Comparison of ENCODE assay signal across 1 cellular context in the genomic region with DNA sequence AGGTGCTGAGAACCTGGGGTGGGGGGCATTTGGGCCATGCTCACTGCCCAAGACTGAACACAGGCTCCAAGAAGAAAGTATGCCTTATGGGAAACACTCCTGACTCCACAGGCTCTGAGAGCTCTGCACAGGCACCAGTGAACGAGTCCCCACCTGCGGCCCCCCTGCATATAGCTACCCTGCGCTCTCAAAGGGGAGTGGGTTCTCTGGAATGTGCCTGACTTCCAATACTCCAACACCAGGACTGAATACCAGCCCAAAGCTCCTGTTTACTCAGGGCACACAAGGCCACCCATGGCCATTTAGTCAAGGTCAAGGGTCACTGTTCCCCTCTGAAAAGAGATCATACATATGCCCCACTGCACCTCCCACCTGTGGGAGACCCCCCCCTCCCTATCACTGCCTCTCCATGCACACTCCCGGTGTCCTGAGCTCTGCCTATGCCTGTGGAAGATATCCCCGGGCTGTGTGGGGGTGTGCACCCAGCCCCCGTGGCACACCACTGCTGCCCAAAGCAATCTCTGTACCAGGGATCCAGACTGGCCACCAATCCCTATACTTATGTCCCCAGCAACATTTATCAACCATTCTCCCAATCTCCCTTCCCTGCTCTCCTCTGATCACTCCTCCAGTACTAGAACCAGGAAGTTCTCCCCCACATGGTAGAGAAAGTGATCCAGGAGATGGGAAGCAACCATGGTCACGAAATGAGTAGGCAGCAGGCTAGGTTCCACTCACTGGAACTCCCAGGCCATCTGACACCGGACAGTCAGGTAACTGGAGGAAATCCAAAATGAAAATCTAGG.
TF ChIP-seq lines count a peak whose summit lies in the region.

No MANE protein-coding gene starts in this region.

TF ChIP-seq in HepG2, 621 proteins besides CTCF, POLR2A, EP300 and RAD21 (continued from another document and continues in another):
- TF ChIP-seq, protein P1, sequence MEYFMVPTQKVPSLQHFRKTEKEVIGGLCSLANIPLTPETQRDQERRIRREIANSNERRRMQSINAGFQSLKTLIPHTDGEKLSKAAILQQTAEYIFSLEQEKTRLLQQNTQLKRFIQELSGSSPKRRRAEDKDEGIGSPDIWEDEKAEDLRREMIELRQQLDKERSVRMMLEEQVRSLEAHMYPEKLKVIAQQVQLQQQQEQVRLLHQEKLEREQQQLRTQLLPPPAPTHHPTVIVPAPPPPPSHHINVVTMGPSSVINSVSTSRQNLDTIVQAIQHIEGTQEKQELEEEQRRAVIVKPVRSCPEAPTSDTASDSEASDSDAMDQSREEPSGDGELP (IDR thresholded peaks at IDR 0.05; ENCODE audit: borderline replicate concordance, low read depth), result peak; percentile 70; the same call in 1 of the 2 replicates
- TF ChIP-seq SOX6 (IDR thresholded peaks at IDR 0.05), result no peak
- TF ChIP-seq SOX6 (CRISPR knock-in tag; IDR thresholded peaks at IDR 0.05), result peak; percentile 85
- no peak for TF ChIP-seq MBNL3 (CRISPR knock-in tag; conservative IDR thresholded peaks at IDR 0.05)
- TF ChIP-seq, protein P2, sequence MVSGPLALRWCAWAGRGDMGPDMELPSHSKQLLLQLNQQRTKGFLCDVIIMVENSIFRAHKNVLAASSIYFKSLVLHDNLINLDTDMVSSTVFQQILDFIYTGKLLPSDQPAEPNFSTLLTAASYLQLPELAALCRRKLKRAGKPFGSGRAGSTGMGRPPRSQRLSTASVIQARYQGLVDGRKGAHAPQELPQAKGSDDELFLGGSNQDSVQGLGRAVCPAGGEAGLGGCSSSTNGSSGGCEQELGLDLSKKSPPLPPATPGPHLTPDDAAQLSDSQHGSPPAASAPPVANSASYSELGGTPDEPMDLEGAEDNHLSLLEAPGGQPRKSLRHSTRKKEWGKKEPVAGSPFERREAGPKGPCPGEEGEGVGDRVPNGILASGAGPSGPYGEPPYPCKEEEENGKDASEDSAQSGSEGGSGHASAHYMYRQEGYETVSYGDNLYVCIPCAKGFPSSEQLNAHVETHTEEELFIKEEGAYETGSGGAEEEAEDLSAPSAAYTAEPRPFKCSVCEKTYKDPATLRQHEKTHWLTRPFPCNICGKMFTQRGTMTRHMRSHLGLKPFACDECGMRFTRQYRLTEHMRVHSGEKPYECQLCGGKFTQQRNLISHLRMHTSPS (CRISPR knock-in tag; IDR thresholded peaks at IDR 0.05; ENCODE audit: low read depth), result peak; percentile 88
- peak; percentile 99 for TF ChIP-seq NR2F6 (IDR thresholded peaks at IDR 0.05)
- TF ChIP-seq NR2F6 (CRISPR knock-in tag; IDR thresholded peaks at IDR 0.05), result peak; percentile 100
- TF ChIP-seq ZNF782 (CRISPR knock-in tag; IDR thresholded peaks at IDR 0.05; ENCODE audit: borderline replicate concordance), result no peak
- TF ChIP-seq, protein P3, sequence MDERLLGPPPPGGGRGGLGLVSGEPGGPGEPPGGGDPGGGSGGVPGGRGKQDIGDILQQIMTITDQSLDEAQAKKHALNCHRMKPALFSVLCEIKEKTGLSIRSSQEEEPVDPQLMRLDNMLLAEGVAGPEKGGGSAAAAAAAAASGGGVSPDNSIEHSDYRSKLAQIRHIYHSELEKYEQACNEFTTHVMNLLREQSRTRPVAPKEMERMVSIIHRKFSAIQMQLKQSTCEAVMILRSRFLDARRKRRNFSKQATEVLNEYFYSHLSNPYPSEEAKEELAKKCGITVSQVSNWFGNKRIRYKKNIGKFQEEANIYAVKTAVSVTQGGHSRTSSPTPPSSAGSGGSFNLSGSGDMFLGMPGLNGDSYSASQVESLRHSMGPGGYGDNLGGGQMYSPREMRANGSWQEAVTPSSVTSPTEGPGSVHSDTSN (CRISPR knock-in tag; IDR thresholded peaks at IDR 0.05), result no peak
- TF ChIP-seq, protein P4, sequence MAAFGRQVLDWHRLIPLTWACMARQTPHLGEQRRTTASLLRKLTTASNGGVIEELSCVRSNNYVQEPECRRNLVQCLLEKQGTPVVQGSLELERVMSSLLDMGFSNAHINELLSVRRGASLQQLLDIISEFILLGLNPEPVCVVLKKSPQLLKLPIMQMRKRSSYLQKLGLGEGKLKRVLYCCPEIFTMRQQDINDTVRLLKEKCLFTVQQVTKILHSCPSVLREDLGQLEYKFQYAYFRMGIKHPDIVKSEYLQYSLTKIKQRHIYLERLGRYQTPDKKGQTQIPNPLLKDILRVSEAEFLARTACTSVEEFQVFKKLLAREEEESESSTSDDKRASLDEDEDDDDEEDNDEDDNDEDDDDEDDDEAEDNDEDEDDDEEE (CRISPR knock-in tag; IDR thresholded peaks at IDR 0.05), result 0 out of 2 replicates have a peak, but pooled peaks have one; percentile 66
- TF ChIP-seq SAFB2 (CRISPR knock-in tag; IDR thresholded peaks at IDR 0.05; ENCODE audit: borderline replicate concordance, low read depth), result no peak
- peak; percentile 99 for TF ChIP-seq ZBTB7B (CRISPR knock-in tag; IDR thresholded peaks at IDR 0.05)
- no peak for TF ChIP-seq ZNF556 (CRISPR knock-in tag; IDR thresholded peaks at IDR 0.05; ENCODE audit: borderline replicate concordance)
- no peak for TF ChIP-seq KDM4B (CRISPR knock-in tag; IDR thresholded peaks at IDR 0.05)
- no peak for TF ChIP-seq KLF12 (CRISPR knock-in tag; IDR thresholded peaks at IDR 0.05; ENCODE audit: borderline replicate concordance)
- TF ChIP-seq ARNT (IDR thresholded peaks at IDR 0.05), result no peak
- no peak for TF ChIP-seq ZNF615 (CRISPR knock-in tag; IDR thresholded peaks at IDR 0.05; ENCODE audit: borderline replicate concordance)
- TF ChIP-seq ZNF317 (CRISPR knock-in tag; IDR thresholded peaks at IDR 0.05), result no peak
- TF ChIP-seq, protein P5, sequence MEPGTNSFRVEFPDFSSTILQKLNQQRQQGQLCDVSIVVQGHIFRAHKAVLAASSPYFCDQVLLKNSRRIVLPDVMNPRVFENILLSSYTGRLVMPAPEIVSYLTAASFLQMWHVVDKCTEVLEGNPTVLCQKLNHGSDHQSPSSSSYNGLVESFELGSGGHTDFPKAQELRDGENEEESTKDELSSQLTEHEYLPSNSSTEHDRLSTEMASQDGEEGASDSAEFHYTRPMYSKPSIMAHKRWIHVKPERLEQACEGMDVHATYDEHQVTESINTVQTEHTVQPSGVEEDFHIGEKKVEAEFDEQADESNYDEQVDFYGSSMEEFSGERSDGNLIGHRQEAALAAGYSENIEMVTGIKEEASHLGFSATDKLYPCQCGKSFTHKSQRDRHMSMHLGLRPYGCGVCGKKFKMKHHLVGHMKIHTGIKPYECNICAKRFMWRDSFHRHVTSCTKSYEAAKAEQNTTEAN (CRISPR knock-in tag; conservative IDR thresholded peaks at IDR 0.05), result no peak
- TF ChIP-seq ZNF446 (CRISPR knock-in tag; IDR thresholded peaks at IDR 0.05), result no peak
- TF ChIP-seq SCMH1 (CRISPR knock-in tag; IDR thresholded peaks at IDR 0.05; ENCODE audit: borderline replicate concordance), result no peak
- TF ChIP-seq ZNF510 (CRISPR knock-in tag; IDR thresholded peaks at IDR 0.05; ENCODE audit: low read depth), result no peak
- TF ChIP-seq BCL3 (CRISPR knock-in tag; IDR thresholded peaks at IDR 0.05), result no peak
- TF ChIP-seq XBP1 (CRISPR knock-in tag; IDR thresholded peaks at IDR 0.05), result no peak
- TF ChIP-seq, protein P6, sequence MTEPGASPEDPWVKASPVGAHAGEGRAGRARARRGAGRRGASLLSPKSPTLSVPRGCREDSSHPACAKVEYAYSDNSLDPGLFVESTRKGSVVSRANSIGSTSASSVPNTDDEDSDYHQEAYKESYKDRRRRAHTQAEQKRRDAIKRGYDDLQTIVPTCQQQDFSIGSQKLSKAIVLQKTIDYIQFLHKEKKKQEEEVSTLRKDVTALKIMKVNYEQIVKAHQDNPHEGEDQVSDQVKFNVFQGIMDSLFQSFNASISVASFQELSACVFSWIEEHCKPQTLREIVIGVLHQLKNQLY (CRISPR knock-in tag; IDR thresholded peaks at IDR 0.05), result peak; percentile 77; the same call in 1 of the 2 replicates
- peak; percentile 47; the same call in 1 of the 2 replicates for TF ChIP-seq ZNF614 (CRISPR knock-in tag; IDR thresholded peaks at IDR 0.05; ENCODE audit: borderline replicate concordance)
- TF ChIP-seq SKIL (CRISPR knock-in tag; IDR thresholded peaks at IDR 0.05; ENCODE audit: borderline replicate concordance), result peak; percentile 45; the same call in 1 of the 2 replicates
- no peak for TF ChIP-seq MTF1 (CRISPR knock-in tag; IDR thresholded peaks at IDR 0.05)
- TF ChIP-seq KDM5B (CRISPR knock-in tag; IDR thresholded peaks at IDR 0.05; ENCODE audit: borderline replicate concordance), result no peak
- peak; percentile 92 for TF ChIP-seq HOXA3 (CRISPR knock-in tag; IDR thresholded peaks at IDR 0.05)
- TF ChIP-seq PHF5A (CRISPR knock-in tag; IDR thresholded peaks at IDR 0.05; ENCODE audit: low read depth, unreplicated experiment), result peak; percentile 68
- 0 out of 2 replicates have a peak, but pooled peaks have one; percentile 7 for TF ChIP-seq KMT2B (CRISPR knock-in tag; IDR thresholded peaks at IDR 0.05)
- TF ChIP-seq EHMT2 (IDR thresholded peaks at IDR 0.05; ENCODE audit: borderline replicate concordance, low read depth, low read length), result no peak
- TF ChIP-seq ZNF597 (CRISPR knock-in tag; IDR thresholded peaks at IDR 0.05), result no peak
- no peak for TF ChIP-seq TGIF2 (CRISPR knock-in tag; IDR thresholded peaks at IDR 0.05)
- peak; percentile 56; the same call in 1 of the 2 replicates for TF ChIP-seq TCF7 (IDR thresholded peaks at IDR 0.05; ENCODE audit: low read depth)
- peak; percentile 15; the same call in 1 of the 2 replicates for TF ChIP-seq ZFX (CRISPR knock-in tag; IDR thresholded peaks at IDR 0.05; ENCODE audit: low read depth)
- no peak for TF ChIP-seq ZNF552 (CRISPR knock-in tag; IDR thresholded peaks at IDR 0.05; ENCODE audit: borderline replicate concordance)
- TF ChIP-seq ZNF790 (CRISPR knock-in tag; IDR thresholded peaks at IDR 0.05; ENCODE audit: borderline replicate concordance), result no peak
- no peak; the same call in 1 of the 2 replicates for TF ChIP-seq ZBTB37 (CRISPR knock-in tag; IDR thresholded peaks at IDR 0.05)
- TF ChIP-seq NCOA5 (CRISPR knock-in tag; IDR thresholded peaks at IDR 0.05), result no peak
